Comparison of ENCODE assay signal across 16 cellular contexts in genomic region chr2:138244400-138245001, GRCh38.
A peak's percentile ranks its signal among the peaks of the same experiment; 100 is the strongest.
DNase-seq lines count a peak whose midpoint lies in the region; ATAC-seq and TF ChIP-seq lines count a peak whose summit lies in the region.
"Had no signal": no experiment of that assay in that cellular context is flagged by ENCODE, and none has a peak within 500 bp of the region (broad histone marks: within the 10 kb centered on the region; RNA-seq: fewer than 3 reads in every experiment).

No MANE protein-coding gene starts in this region.

- ATAC-seq in PC-3 = 0 out of 2 replicates have a peak, but pooled peaks have one; percentile 25
- ATAC-seq: activated CD8-positive, alpha-beta memory T cell treated with anti-CD3 and anti-CD28 coated beads, Interleukin-2, amount 10 ng/mL, durations not matched to agents 7 days and 5 days; naive thymus-derived CD4-positive, alpha-beta T cell had no signal

- no peak overlapping the region for H3K4me3 ChIP-seq in PC-3 (ENCODE audit: low read length)
- no peak overlapping the region for H3K4me3 ChIP-seq in epithelial cell of esophagus (ENCODE audit: low read length)
- no peak overlapping the region for H3K4me3 ChIP-seq in retinal pigment epithelial cell (ENCODE audit: low read length)
- H3K4me3 ChIP-seq: prostate gland had no signal

- no peaks in the 10 kb centered on the region for H3K27me3 ChIP-seq in PC-3 (ENCODE audit: low read length)

- H3K27ac ChIP-seq in PC-3 (ENCODE audit: low read length) = no peak overlapping the region
- H3K27ac ChIP-seq: C4-2B, prostate gland had no signal

- no peaks in the 10 kb centered on the region for H3F3A ChIP-seq in PC-3 (ENCODE audit: low read length, unreplicated experiment)

- H3K36me3 ChIP-seq in PC-3 (ENCODE audit: low read depth, low read length) = no peaks in the 10 kb centered on the region
- H3K36me3 ChIP-seq: prostate gland had no signal

- H4K20me1 ChIP-seq in PC-3 (ENCODE audit: low read length) = no peaks in the 10 kb centered on the region

- DNase-seq in GM03348 (ENCODE audit: low spot score) (peak; percentile 20), PC-3 (peak; percentile 26), epithelial cell of esophagus (ENCODE audit: low read depth) (peak; percentile 30), retinal pigment epithelial cell (ENCODE audit: low read depth) (peak; percentile 48), NCI-H524 treated with DMSO at 0.1 percent for 48 hours (lab: John Stamatoyannopoulos, UW) (no peak), DMS53 treated with DMSO at 0.1 percent for 48 hours (lab: John Stamatoyannopoulos, UW; ENCODE audit: unreplicated experiment) (no peak)
- DNase-seq in activated T-helper 1 cell treated with anti-CD3 and anti-CD28 coated beads, Interleukin-12 subunit alpha, Interleukin-12 subunit beta, Interleukin-2, Interleukin-4 antibody, amounts not matched to agents 30 ng/mL and 10 ng/mL and 1 ng/mL, durations not matched to agents 14 hours and 24 hours and 36 hours (ENCODE audit: low spot score) = no peak
- DNase-seq in activated naive CD4-positive, alpha-beta T cell treated with Interleukin-2 at 50 U/mL for 16 hours = no peak
- DNase-seq: activated CD8-positive, alpha-beta memory T cell treated with anti-CD3 and anti-CD28 coated beads, Interleukin-2, amount 10 ng/mL, durations not matched to agents 7 days and 5 days; activated naive CD4-positive, alpha-beta T cell treated with anti-CD3 and anti-CD28 coated beads, Interleukin-2, amount 50 U/mL, for 16 hours; naive thymus-derived CD4-positive, alpha-beta T cell; NCI-H1105 treated with DMSO at 0.1 percent for 48 hours; stimulated activated CD4-positive, alpha-beta T cell treated with anti-CD3 and anti-CD28 coated beads, Interleukin-15, amount 100 ng/mL, for 24 hours had no signal

- H3K79me2 ChIP-seq in PC-3 (ENCODE audit: low read length) = no peaks in the 10 kb centered on the region

- no peak overlapping the region for H3K9ac ChIP-seq in PC-3 (ENCODE audit: low read length)

- TF ChIP-seq CTCF in PC-3 (conservative IDR thresholded peaks at IDR 0.05; ENCODE audit: low read depth, low read length) (no peak), epithelial cell of esophagus (IDR thresholded peaks at IDR 0.05; ENCODE audit: insufficient read depth, low read depth, low read length, missing control alignments) (no peak), retinal pigment epithelial cell (conservative IDR thresholded peaks at IDR 0.05; ENCODE audit: low read depth, low read length) (no peak)

- no peak overlapping the region for H3K4me3 Mint-ChIP-seq in activated T-helper 1 cell treated with anti-CD3 and anti-CD28 coated beads, Interleukin-12 subunit alpha, Interleukin-12 subunit beta, Interleukin-2, Interleukin-4 antibody, amounts not matched to agents 30 ng/mL and 10 ng/mL and 1 ng/mL, durations not matched to agents 14 hours and 24 hours and 36 hours
- H3K4me3 Mint-ChIP-seq: activated CD8-positive, alpha-beta memory T cell treated with anti-CD3 and anti-CD28 coated beads, Interleukin-2, amount 10 ng/mL, durations not matched to agents 7 days and 5 days; central memory CD8-positive, alpha-beta T cell; naive thymus-derived CD4-positive, alpha-beta T cell had no signal

- H3K9me3 Mint-ChIP-seq in activated T-helper 1 cell treated with anti-CD3 and anti-CD28 coated beads, Interleukin-12 subunit alpha, Interleukin-12 subunit beta, Interleukin-2, Interleukin-4 antibody, amounts not matched to agents 30 ng/mL and 10 ng/mL and 1 ng/mL, durations not matched to agents 14 hours and 24 hours and 36 hours = no peaks in the 10 kb centered on the region

- peaks cover 7% of the 10 kb centered on the region for H3K4me1 ChIP-seq in PC-3 (ENCODE audit: insufficient read depth, low read length)
- H3K4me1 ChIP-seq: prostate gland had no signal

- intact Hi-C loops in PC-3 (cut with micrococcal nuclease) = no loop called here
- intact Hi-C loops in activated T-helper 1 cell treated with anti-CD3 and anti-CD28 coated beads, Interleukin-12 subunit alpha, Interleukin-12 subunit beta, Interleukin-2, Interleukin-4 antibody, amounts not matched to agents 30 ng/mL and 10 ng/mL and 1 ng/mL, durations not matched to agents 14 hours and 24 hours and 36 hours (cut with micrococcal nuclease) = no loop called here

- no peaks in the 10 kb centered on the region for H3K9me2 ChIP-seq in PC-3 (replicated peaks; ENCODE audit: low read length)

- no peaks in the 10 kb centered on the region for H3K4me1 Mint-ChIP-seq in activated T-helper 1 cell treated with anti-CD3 and anti-CD28 coated beads, Interleukin-12 subunit alpha, Interleukin-12 subunit beta, Interleukin-2, Interleukin-4 antibody, amounts not matched to agents 30 ng/mL and 10 ng/mL and 1 ng/mL, durations not matched to agents 14 hours and 24 hours and 36 hours (ENCODE audit: low read depth)
- H3K4me1 Mint-ChIP-seq: activated CD8-positive, alpha-beta memory T cell treated with anti-CD3 and anti-CD28 coated beads, Interleukin-2, amount 10 ng/mL, durations not matched to agents 7 days and 5 days; central memory CD8-positive, alpha-beta T cell; naive thymus-derived CD4-positive, alpha-beta T cell had no signal

- no peak overlapping the region for H2AFZ ChIP-seq in PC-3 (ENCODE audit: low read length)

- no peak overlapping the region for H3K4me2 ChIP-seq in PC-3 (ENCODE audit: low read length)

- H3K9me3 ChIP-seq in PC-3 (ENCODE audit: low read length) = no peaks in the 10 kb centered on the region
- H3K9me3 ChIP-seq: prostate gland had no signal

- H3K27ac Mint-ChIP-seq in activated T-helper 1 cell treated with anti-CD3 and anti-CD28 coated beads, Interleukin-12 subunit alpha, Interleukin-12 subunit beta, Interleukin-2, Interleukin-4 antibody, amounts not matched to agents 30 ng/mL and 10 ng/mL and 1 ng/mL, durations not matched to agents 14 hours and 24 hours and 36 hours = no peak overlapping the region
- H3K27ac Mint-ChIP-seq: activated CD8-positive, alpha-beta memory T cell treated with anti-CD3 and anti-CD28 coated beads, Interleukin-2, amount 10 ng/mL, durations not matched to agents 7 days and 5 days; naive thymus-derived CD4-positive, alpha-beta T cell had no signal

- H3K27me3 Mint-ChIP-seq in activated T-helper 1 cell treated with anti-CD3 and anti-CD28 coated beads, Interleukin-12 subunit alpha, Interleukin-12 subunit beta, Interleukin-2, Interleukin-4 antibody, amounts not matched to agents 30 ng/mL and 10 ng/mL and 1 ng/mL, durations not matched to agents 14 hours and 24 hours and 36 hours (ENCODE audit: insufficient read depth) = no peaks in the 10 kb centered on the region
- H3K27me3 Mint-ChIP-seq: activated CD8-positive, alpha-beta memory T cell treated with anti-CD3 and anti-CD28 coated beads, Interleukin-2, amount 10 ng/mL, durations not matched to agents 7 days and 5 days; central memory CD8-positive, alpha-beta T cell had no signal

- no peaks in the 10 kb centered on the region for H3K36me3 Mint-ChIP-seq in activated T-helper 1 cell treated with anti-CD3 and anti-CD28 coated beads, Interleukin-12 subunit alpha, Interleukin-12 subunit beta, Interleukin-2, Interleukin-4 antibody, amounts not matched to agents 30 ng/mL and 10 ng/mL and 1 ng/mL, durations not matched to agents 14 hours and 24 hours and 36 hours (ENCODE audit: low read depth)
- H3K36me3 Mint-ChIP-seq: activated CD8-positive, alpha-beta memory T cell treated with anti-CD3 and anti-CD28 coated beads, Interleukin-2, amount 10 ng/mL, durations not matched to agents 7 days and 5 days; naive thymus-derived CD4-positive, alpha-beta T cell had no signal

- CTCF ChIA-PET in PC-3 (lab: Charles Lee) = no interaction called here

- BruUV-seq in PC-3 (replicated peaks; lab: Mats Ljungman, UMichigan) = no TSS peak

- POLR2A ChIA-PET in PC-3 (lab: Charles Lee; ENCODE audit: unreplicated experiment) = no interaction called here

Comparison
In these comparisons a context has a peak if more than half of its experiments do, and no peak if none do; other contexts are left out.
1. DNase-seq: peak in GM03348 (single experiment), PC-3 (single experiment), epithelial cell of esophagus (single experiment) and retinal pigment epithelial cell (single experiment); none in NCI-H524 treated with DMSO at 0.1 percent for 48 hours (single experiment), activated T-helper 1 cell treated with anti-CD3 and anti-CD28 coated beads, Interleukin-12 subunit alpha, Interleukin-12 subunit beta, Interleukin-2, Interleukin-4 antibody, amounts not matched to agents 30 ng/mL and 10 ng/mL and 1 ng/mL, durations not matched to agents 14 hours and 24 hours and 36 hours (single experiment), activated naive CD4-positive, alpha-beta T cell treated with Interleukin-2 at 50 U/mL for 16 hours (single experiment) and DMS53 treated with DMSO at 0.1 percent for 48 hours (single experiment).